In the genomic region with DNA sequence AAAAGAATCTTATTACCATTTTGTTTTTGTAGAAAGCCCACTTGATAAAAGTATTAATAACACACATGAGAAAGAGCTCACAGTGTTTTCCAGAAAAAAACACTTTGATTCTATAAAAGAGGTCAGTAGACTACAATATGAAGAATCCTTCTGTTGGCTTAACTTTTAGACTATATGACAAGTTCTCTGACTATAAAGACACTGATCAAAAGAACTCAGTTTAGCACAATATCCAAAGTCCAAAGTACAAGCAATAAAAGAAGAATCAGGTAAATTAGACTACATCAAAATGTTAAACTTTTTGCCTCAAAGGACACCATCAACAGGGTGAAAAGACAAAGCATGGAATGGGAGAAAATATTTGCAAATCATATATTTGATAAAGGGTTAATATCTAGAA, we compare ENCODE assay signal across 23 cellular contexts. TPM values are rescaled to one million over a fixed set of nuclear protein-coding genes. Genes with fewer than 3 reads are reported as not detected.
"Had no signal": no experiment of that assay in that cellular context is flagged by ENCODE, and none has a peak within 500 bp of the region (broad histone marks: within the 10 kb centered on the region; RNA-seq: fewer than 3 reads in every experiment).

No MANE protein-coding gene starts in this region.

- H3K4me2 ChIP-seq: SK-N-SH had no signal

- H3K9ac ChIP-seq: SK-N-SH had no signal

- ATAC-seq: Panc1, PC-3 had no signal

- DNase-seq: IMR-90; Karpas-422; KG1; MM.1S; NCI-H1092 treated with DMSO at 0.1 percent for 48 hours; NCI-H1436; NCI-H187; NCI-H2029; NCI-H2081 treated with DMSO at 0.1 percent for 48 hours; NCI-H2171; NCI-H226; NCI-H446; NCI-H510A; NCI-H524 treated with DMSO at 0.1 percent for 48 hours; NCI-H69; NCI-H774; NK-92 treated with Interleukin-12 subunit alpha and Interleukin-12 subunit beta, amount 100 ng/mL, for 24 hours; PC-3; SHP77; SK-N-SH had no signal

- H3K9me3 ChIP-seq: SK-N-SH had no signal

- H3K27ac ChIP-seq: RWPE1 had no signal

RNA-seq across cellular contexts. Expression of a gene that starts 46.3 kb away (rescaled TPM):
- total RNA-seq: OCI-LY7 had no signal
